Comparison of ENCODE assay signal across 19 cellular contexts in genomic region chr16:8713635-8714097, GRCh38.
DNase-seq lines count a peak whose midpoint lies in the region; ATAC-seq lines count a peak whose summit lies in the region.
"Had no signal": no experiment of that assay in that cellular context is flagged by ENCODE, and none has a peak within 500 bp of the region (broad histone marks: within the 10 kb centered on the region; RNA-seq: fewer than 3 reads in every experiment).

No MANE protein-coding gene starts in this region.

- no peaks in the 10 kb centered on the region for H3K36me3 ChIP-seq in iPS-20b (ENCODE audit: insufficient read depth, low read depth, low read length)
- H3K36me3 ChIP-seq: transverse colon had no signal

- no peaks in the 10 kb centered on the region for H3K27me3 ChIP-seq in iPS-20b (ENCODE audit: insufficient read depth, low read length)
- H3K27me3 ChIP-seq: esophagus muscularis mucosa, gastroesophageal sphincter, transverse colon had no signal

- H3K4me3 ChIP-seq in iPS-20b (ENCODE audit: low read length), result peak overlapping the region; percentile 56; the same call in 1 of the 2 replicates
- H3K4me3 ChIP-seq: esophagus muscularis mucosa, gastroesophageal sphincter, GM23248, transverse colon had no signal

- peak overlapping the region; percentile 95 for H3K27ac ChIP-seq in angular gyrus (ENCODE audit: low read depth, low read length)
- H3K27ac ChIP-seq in iPS-20b (ENCODE audit: low read length), result no peak overlapping the region
- H3K27ac ChIP-seq: esophagus muscularis mucosa, gastroesophageal sphincter, GM23248, RWPE1, transverse colon had no signal

- DNase-seq in NCI-H2227 (lab: John Stamatoyannopoulos, UW; ENCODE audit: unreplicated experiment), result peak; percentile 65
- peak; percentile 85 for DNase-seq in retina
- no peak for DNase-seq in NK-92 (lab: John Stamatoyannopoulos, UW; ENCODE audit: unreplicated experiment)
- DNase-seq: activated CD4-positive, alpha-beta T cell treated with anti-CD3 and anti-CD28 coated beads for 4 hours; COR-L47; GM23248; NCI-H1436; NCI-H226; stimulated activated naive CD4-positive, alpha-beta T cell treated with Interleukin-2 at 50 U/mL for 16 hours; transverse colon had no signal

- no peaks in the 10 kb centered on the region; the same call in 1 of the 2 replicates for H3K4me1 ChIP-seq in iPS-20b (ENCODE audit: insufficient read depth, low read length)
- H3K4me1 ChIP-seq: esophagus muscularis mucosa, gastroesophageal sphincter, transverse colon had no signal

- no peak overlapping the region for H3K9ac ChIP-seq in iPS-20b (ENCODE audit: low read depth, low read length)
- H3K9ac ChIP-seq: GM23248 had no signal

- peaks cover 3% of the 10 kb centered on the region; the same call in 1 of the 2 replicates for H3K9me3 ChIP-seq in iPS-20b (ENCODE audit: insufficient read depth, low read depth, low read length)

- ATAC-seq in HG02870 (IDR thresholded peaks at IDR 0.05; ENCODE audit: unreplicated experiment) (no peak), HG03520 (IDR thresholded peaks at IDR 0.05; ENCODE audit: unreplicated experiment) (no peak)
- ATAC-seq: activated T-helper 17 cell treated with anti-CD3 and anti-CD28 coated beads, Interleukin-2, amount 50 U/mL, for 72 hours; gastroesophageal sphincter; sciatic nerve had no signal
